8 cellular contexts compared by ENCODE assay signal in genomic region chr2:197804758-197805597, GRCh38. TPM values are rescaled to one million over a fixed set of nuclear protein-coding genes. Genes with fewer than 3 reads are reported as not detected.
A peak's percentile ranks its signal among the peaks of the same experiment; 100 is the strongest.
DNase-seq lines count a peak whose midpoint lies in the region; ATAC-seq and TF ChIP-seq lines count a peak whose summit lies in the region.

No MANE protein-coding gene starts in this region.

- peaks cover 56 to 77% (median 67%) of the 10 kb centered on the region in 3 donors for H3K27me3 Mint-ChIP-seq in naive B cell

- peak overlapping the region; percentile 68 to 86 (median 76) for H3K27ac ChIP-seq in upper lobe of left lung

- no peaks in the 10 kb centered on the region for H3K9me3 ChIP-seq in upper lobe of left lung

- DNase-seq in BJ (ENCODE audit: low read depth) (no peak), epithelial cell of esophagus (ENCODE audit: low read depth) (no peak), naive B cell (no peak), upper lobe of left lung (peak; percentile 36 to 87), NCI-H1930 (lab: John Stamatoyannopoulos, UW) (no peak)
- DNase-seq in activated CD8-positive, alpha-beta memory T cell treated with anti-CD3 and anti-CD28 coated beads for 48 hours (ENCODE audit: low read depth in 2 of 3, low spot score in 2 of 3), result peak in 2 of 3 experiments; percentile 2 to 17

- no peaks in the 10 kb centered on the region for H3K9me3 Mint-ChIP-seq in naive B cell

- peaks cover 15 to 23% (median 17%) of the 10 kb centered on the region in 3 donors for H3K4me1 Mint-ChIP-seq in naive B cell

- no peak for TF ChIP-seq POLR2A in upper lobe of left lung (IDR thresholded peaks at IDR 0.05)

- TF ChIP-seq CTCF in BJ (IDR thresholded peaks at IDR 0.05; ENCODE audit: insufficient read depth, low read depth, low read length) (no peak), epithelial cell of esophagus (IDR thresholded peaks at IDR 0.05; ENCODE audit: insufficient read depth, low read depth, low read length, missing control alignments) (no peak), upper lobe of left lung (IDR thresholded peaks at IDR 0.05) (peak in 3 of 6 experiments; percentile 6 to 24 (median 23))

- H3K36me3 ChIP-seq in BJ (ENCODE audit: control insufficient read depth, insufficient read depth, low read length) (no peaks in the 10 kb centered on the region), upper lobe of left lung (no peaks in the 10 kb centered on the region)

- no peak for TF ChIP-seq EP300 in upper lobe of left lung (IDR thresholded peaks at IDR 0.05)

- H3K4me3 ChIP-seq in BJ (ENCODE audit: low read depth, low read length) (peak overlapping the region; percentile 65), epithelial cell of esophagus (ENCODE audit: low read length) (peak overlapping the region; percentile 50), upper lobe of left lung (peak overlapping the region; percentile 82 to 92 (median 87))

- ATAC-seq in GM19395 (IDR thresholded peaks at IDR 0.05; ENCODE audit: unreplicated experiment) (peak; percentile 39), HG03460 (IDR thresholded peaks at IDR 0.05; ENCODE audit: unreplicated experiment) (peak; percentile 28), naive B cell (ENCODE audit: low read depth in 2 of 2) (peak; percentile 34 to 37), upper lobe of left lung (ENCODE audit: low FRiP score in 2 of 2) (peak in 1 of 2 donors; percentile 58)

- H3K4me3 Mint-ChIP-seq in naive B cell, result peak overlapping the region; percentile 82 to 91 (median 84)

- H3K4me1 ChIP-seq in upper lobe of left lung, result peaks cover 6 to 22% (median 16%) of the 10 kb centered on the region in 4 donors

- H3K27me3 ChIP-seq in BJ (ENCODE audit: control insufficient read depth, insufficient read depth, low read length) (peaks cover 9% of the 10 kb centered on the region), upper lobe of left lung (no peaks in the 10 kb centered on the region)

- CTCF ChIA-PET in BJ (lab: Yijun Ruan, JAX), result interaction anchor here (0.6 to 1.6 kb wide), 3 partner anchors 248 to 321 kb away, joined by 3 read pairs; no protein-coding TSS in a partner anchor

- WGBS in upper lobe of left lung, 2 donors, result 1% methylated on average over 40 to 54 of the region's 90 CpGs

- no peaks in the 10 kb centered on the region for H3K36me3 Mint-ChIP-seq in naive B cell

- POLR2A ChIA-PET in BJ (lab: Charles Lee), result no interaction called here

- H3K27ac Mint-ChIP-seq in naive B cell, result no peak overlapping the region

RNA-seq across cellular contexts. Expression of gene PLCL1, which starts 0.6 kb away (rescaled TPM):
- polyA plus RNA-seq in BJ (2011; rRNA removed) (0.09 and 0.21 TPM in 2 replicates), naive B cell (ENCODE audit: low read depth in 6 of 6) (under 1 TPM in 3 of 6 donors, not detected in 3; 0.05 to 0.25 (median 0.11) TPM)
- polyA minus RNA-seq in BJ (2011; rRNA and poly(A)+ RNA removed), result 0.14 and 0.31 TPM in 2 replicates
- 10 to 100 TPM in 2 of 6 donors, 1 to 10 TPM in 4; 5.3 to 17.0 (median 8.1) TPM for total RNA-seq in upper lobe of left lung

RNA-seq across cellular contexts. Expression of gene BOLL, which starts 19.9 kb away (rescaled TPM):
- not detected in 2 replicates for polyA plus RNA-seq in BJ (2011; rRNA removed)
- not detected in 2 replicates for polyA minus RNA-seq in BJ (2011; rRNA and poly(A)+ RNA removed)
- not detected for polyA plus RNA-seq in naive B cell (ENCODE audit: low read depth in 6 of 6)
- total RNA-seq in upper lobe of left lung, result not detected

Comparison
In these comparisons a context has a peak if more than half of its experiments do, and no peak if none do; other contexts are left out.
1. DNase-seq: peak in activated CD8-positive, alpha-beta memory T cell treated with anti-CD3 and anti-CD28 coated beads for 48 hours (2 of 3) and upper lobe of left lung (2 of 2); none in BJ (single experiment), epithelial cell of esophagus (single experiment), naive B cell (single experiment) and NCI-H1930 (0 of 2).
2. Peak in every context shown above with its lines, with median percentiles within 50 percentile points of each other: H3K4me3 ChIP-seq.